In the genomic region with DNA sequence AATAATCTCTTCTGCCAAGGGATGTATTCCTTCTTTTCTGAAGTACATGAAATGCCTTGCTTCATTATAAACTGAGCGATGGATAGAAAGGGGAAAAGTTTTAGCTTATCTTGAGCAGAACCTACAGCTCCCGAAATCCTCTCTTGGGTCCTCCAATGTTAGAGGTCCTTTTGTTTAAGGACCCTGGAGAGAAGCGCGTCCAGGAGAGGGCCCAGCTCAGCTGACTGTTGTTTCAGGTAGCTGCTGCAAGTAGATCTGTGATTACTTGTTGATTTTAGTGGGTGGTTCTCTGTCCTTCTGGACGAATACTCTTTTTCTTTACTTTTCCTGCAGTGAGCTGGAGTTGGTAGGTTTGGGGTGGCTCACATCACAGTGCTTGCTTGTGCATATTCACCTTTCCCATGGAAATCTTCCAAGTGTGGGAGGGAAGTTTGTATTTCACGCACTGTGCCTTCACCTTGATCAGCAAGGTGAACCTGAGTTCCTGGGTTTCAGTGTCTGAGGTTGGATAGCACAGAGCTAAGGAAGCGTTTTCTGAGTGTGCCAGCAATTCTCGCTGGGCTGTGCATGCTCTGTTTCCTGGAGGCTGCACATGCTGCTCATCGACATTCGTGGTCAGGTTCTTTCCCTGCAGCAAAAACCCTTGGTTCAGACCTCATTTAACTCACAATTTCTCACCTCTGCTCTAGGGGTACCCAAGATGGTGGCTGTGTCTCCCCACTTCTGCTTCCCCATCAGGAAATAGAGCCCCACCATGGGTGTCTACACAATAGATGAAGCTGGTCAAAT, we compare ENCODE assay signal across 10 cellular contexts.
DNase-seq lines count a peak whose midpoint lies in the region; ATAC-seq lines count a peak whose summit lies in the region.
"Had no signal": no experiment of that assay in that cellular context is flagged by ENCODE, and none has a peak within 500 bp of the region (broad histone marks: within the 10 kb centered on the region; RNA-seq: fewer than 3 reads in every experiment).

No MANE protein-coding gene starts in this region.

- 74 to 78% methylated on average over 10 of the region's 10 CpGs for WGBS in esophagus, 2 donors

- H3K27me3 ChIP-seq in esophagus (ENCODE audit: control insufficient read depth in 1 of 2, insufficient read depth in 2 of 2, low read length in 2 of 2): no peaks in the 10 kb centered on the region

- peak overlapping the region; percentile 55 to 59 for H3K27ac ChIP-seq in esophagus (ENCODE audit: low read depth in 2 of 2, low read length in 1 of 2)

- ATAC-seq in HG03442 (IDR thresholded peaks at IDR 0.05; ENCODE audit: unreplicated experiment): peak; percentile 58
- ATAC-seq in GM21717 (IDR thresholded peaks at IDR 0.05; ENCODE audit: unreplicated experiment): no peak
- no peak for ATAC-seq in GM21528 (IDR thresholded peaks at IDR 0.05; ENCODE audit: low FRiP score, unreplicated experiment)
- no peak for ATAC-seq in HG03280 (IDR thresholded peaks at IDR 0.05; ENCODE audit: unreplicated experiment)

- H3K9me3 ChIP-seq in esophagus (ENCODE audit: control insufficient read depth in 2 of 2, insufficient read depth in 1 of 2, low read depth in 1 of 2, low read length in 1 of 2): no peaks in the 10 kb centered on the region

- H3K36me3 ChIP-seq in esophagus (ENCODE audit: control insufficient read depth in 2 of 2, insufficient read depth in 2 of 2, low read length in 1 of 2): no peaks in the 10 kb centered on the region

- H3K4me1 ChIP-seq in esophagus (ENCODE audit: control insufficient read depth in 2 of 2, insufficient read depth in 2 of 2, low read length in 1 of 2): peaks cover 2% of the 10 kb centered on the region in 2 donors

- no peak overlapping the region for H3K4me3 ChIP-seq in esophagus (ENCODE audit: low read depth in 1 of 2, low read length in 2 of 2)

- DNase-seq in stimulated activated CD4-positive, alpha-beta T cell treated with anti-CD3 and anti-CD28 coated beads, Interleukin-2, amount 100 ng/mL, for 24 hours: peak; percentile 30 to 36
- no peak for DNase-seq in stimulated activated CD4-positive, alpha-beta T cell treated with anti-CD3 and anti-CD28 coated beads, Interleukin-4, amount 100 ng/mL, for 4 hours
- no peak for DNase-seq in A172 (ENCODE audit: low spot score)
- DNase-seq: activated gamma-delta T cell treated with Interleukin-2 at 50 U/mL for 16 hours, NCI-H1694 had no signal

Comparison
In these comparisons a context has a peak if more than half of its experiments do, and no peak if none do; other contexts are left out.
1. DNase-seq: peak in stimulated activated CD4-positive, alpha-beta T cell treated with anti-CD3 and anti-CD28 coated beads, Interleukin-2, amount 100 ng/mL, for 24 hours (2 of 2); none in stimulated activated CD4-positive, alpha-beta T cell treated with anti-CD3 and anti-CD28 coated beads, Interleukin-4, amount 100 ng/mL, for 4 hours (0 of 2) and A172 (single experiment).